27 cellular contexts compared by ENCODE assay signal in the genomic region with DNA sequence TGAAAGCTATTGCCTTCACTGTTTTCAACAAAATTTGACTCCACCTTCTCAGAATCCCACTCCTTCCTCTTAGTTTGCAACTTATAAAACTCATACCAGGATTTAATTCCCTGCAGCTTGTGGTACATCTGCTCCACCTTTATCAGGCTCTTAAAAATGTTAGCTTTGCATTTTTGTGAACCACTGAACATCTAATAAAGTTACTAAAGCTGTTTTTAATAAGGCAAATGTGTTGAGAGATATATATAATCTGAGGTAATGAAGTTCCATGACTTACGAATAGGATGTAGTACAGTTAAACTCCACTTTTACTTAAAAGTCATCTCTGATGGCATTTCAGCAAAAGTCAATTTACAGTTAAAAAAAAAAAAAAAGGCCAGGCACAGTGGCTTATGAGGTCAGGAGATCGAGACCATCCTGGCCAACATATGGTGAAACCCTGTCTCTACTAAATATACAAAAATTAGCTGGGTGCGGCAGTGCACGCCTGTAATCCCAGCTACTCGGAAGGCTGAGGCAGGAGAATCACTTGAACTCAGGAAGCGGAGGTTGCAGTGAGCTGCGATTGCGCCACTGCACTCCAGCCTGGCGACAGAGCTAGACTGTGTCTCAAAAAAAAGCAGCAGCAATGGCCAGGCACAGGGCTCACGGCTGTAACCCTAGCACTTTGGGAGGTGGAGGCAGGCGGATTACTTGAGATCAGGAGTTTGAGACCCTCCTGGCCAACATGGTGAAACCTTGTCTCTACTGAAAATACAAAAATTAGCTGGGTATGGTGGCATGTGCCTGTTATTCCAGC.
DNase-seq lines count a peak whose midpoint lies in the region; ATAC-seq, FAIRE-seq and TF ChIP-seq lines count a peak whose summit lies in the region.
"Had no signal": no experiment of that assay in that cellular context is flagged by ENCODE, and none has a peak within 500 bp of the region (broad histone marks: within the 10 kb centered on the region; RNA-seq: fewer than 3 reads in every experiment).

No MANE protein-coding gene starts in this region.

- TF ChIP-seq EP300 in K562 (IDR thresholded peaks at IDR 0.05; ENCODE audit: low read length) (no peak), HepG2 (IDR thresholded peaks at IDR 0.05; ENCODE audit: low read depth in 2 of 2, low read length in 2 of 2) (no peak), HepG2 (CRISPR knock-in tag; IDR thresholded peaks at IDR 0.05; ENCODE audit: borderline replicate concordance) (no peak)

- H3K56ac ChIP-seq in H9 (ENCODE audit: insufficient read length, low read depth, low read length): no peak overlapping the region

- TF ChIP-seq CTCF in right atrium auricular region (IDR thresholded peaks at IDR 0.05) (no peak), K562 (IDR thresholded peaks at IDR 0.05 in 2 of 3, conservative IDR thresholded peaks at IDR 0.05 in 1 of 3; ENCODE audit: insufficient read depth in 2 of 3, low read depth in 1 of 3, low read length in 3 of 3) (no peak), HepG2 (CRISPR knock-in tag; IDR thresholded peaks at IDR 0.05) (no peak), H9 (conservative IDR thresholded peaks at IDR 0.05) (no peak)

- H3K14ac ChIP-seq in H9 (ENCODE audit: insufficient read depth, low read length): no peak overlapping the region

- no peak overlapping the region for H3T11ph ChIP-seq in H9 (ENCODE audit: low read length)

- H4K5ac ChIP-seq in H9 (ENCODE audit: insufficient read length, low read depth, low read length): no peak overlapping the region

- H3K4me3 ChIP-seq in right atrium auricular region: no peak overlapping the region
- no peak overlapping the region for H3K4me3 ChIP-seq in K562
- no peak overlapping the region for H3K4me3 ChIP-seq in HepG2 (replicated peaks in 1 of 3; ENCODE audit: insufficient read depth in 1 of 3, low read depth in 2 of 3, low read length in 3 of 3)
- H3K4me3 ChIP-seq: ascending aorta, BLaER1, MG63, PC-9, transverse colon had no signal

- POLR2A ChIA-PET in K562 (lab: Yijun Ruan, JAX): interaction anchor here (0.6 to 1.4 kb wide), 6 partner anchors 11 to 92 kb away, joined by 3 to 4 read pairs (median 3); no protein-coding TSS in a partner anchor
- POLR2A ChIA-PET in HepG2 (lab: Yijun Ruan, JAX): interaction anchor here (0.7 kb wide), 1 partner anchor 38 kb away, joined by 3 read pairs; no protein-coding TSS in a partner anchor

- H3K9me1 ChIP-seq in K562 (ENCODE audit: control insufficient read depth, insufficient read depth, low read length): no peaks in the 10 kb centered on the region

- no peaks in the 10 kb centered on the region for H3K9me3 Mint-ChIP-seq in H9
- H3K9me3 Mint-ChIP-seq: activated CD4-positive, alpha-beta T cell treated with anti-CD3 and anti-CD28 coated beads, Interleukin-2, amount 10 ng/mL, durations not matched to agents 7 days and 5 days; memory B cell; stimulated activated naive CD8-positive, alpha-beta T cell treated with anti-CD3 and anti-CD28 coated beads, Interleukin-15, Interleukin-2, amounts not matched to agents 100 ng/mL and 50 ng/mL, for 24 hours had no signal

- no peak overlapping the region for H3K4ac ChIP-seq in H9 (ENCODE audit: low read depth, low read length)

- H3K9ac ChIP-seq in K562 (ENCODE audit: insufficient read depth in 1 of 2, low read depth in 2 of 2, low read length in 2 of 2): no peak overlapping the region
- no peak overlapping the region for H3K9ac ChIP-seq in HepG2 (ENCODE audit: insufficient read depth, low read depth, low read length)
- H3K9ac ChIP-seq in H9 (ENCODE audit: extremely low read depth, insufficient read length, low read length): no peak overlapping the region
- H3K9ac ChIP-seq: BLaER1 had no signal

- no peak overlapping the region; a peak in 1 of 7 replicates for H3K27ac Mint-ChIP-seq in H9
- H3K27ac Mint-ChIP-seq: activated CD4-positive, alpha-beta T cell treated with anti-CD3 and anti-CD28 coated beads, Interleukin-2, amount 10 ng/mL, durations not matched to agents 7 days and 5 days; activated naive CD8-positive, alpha-beta T cell; IgD-negative memory B cell; memory B cell; stimulated activated naive CD8-positive, alpha-beta T cell treated with anti-CD3 and anti-CD28 coated beads, Interleukin-15, Interleukin-2, amounts not matched to agents 100 ng/mL and 50 ng/mL, for 24 hours had no signal

- FAIRE-seq in K562 (lab: Jason Lieb, UNC): no peak
- FAIRE-seq in HepG2 (lab: Jason Lieb, UNC): no peak
- FAIRE-seq: A204.1, islet of Langerhans had no signal

- in situ Hi-C loops in K562 (cut with MboI): no loop called here
- in situ Hi-C loops in HepG2 (cut with HindIII; ENCODE audit: extremely low pct_ligation_motif_present, low pct_unique_long_range_greater_than_20kb): no loop called here

- intact Hi-C loops in Right ventricle myocardium inferior (cut with DNase I) (no loop called here), K562 (cut with micrococcal nuclease) (no loop called here), HepG2 (cut with micrococcal nuclease; ENCODE audit: unreplicated experiment) (no loop called here)

- TF ChIP-seq POLR2A in K562 (conservative IDR thresholded peaks at IDR 0.05) (no peak), HepG2 (IDR thresholded peaks at IDR 0.05; ENCODE audit: insufficient read depth in 1 of 2, low read depth in 2 of 2, low read length in 2 of 2) (no peak)

- H3K27me3 Mint-ChIP-seq in H9 (ENCODE audit: low read depth): no peaks in the 10 kb centered on the region
- H3K27me3 Mint-ChIP-seq: IgD-negative memory B cell, memory B cell had no signal

- H3K18ac ChIP-seq in H9 (ENCODE audit: insufficient read length, low read depth, low read length): no peak overlapping the region

- H3K9me3 ChIP-seq in right atrium auricular region (no peaks in the 10 kb centered on the region), K562 (replicated peaks; ENCODE audit: control insufficient read depth, insufficient read depth, low read depth, low read length) (no peaks in the 10 kb centered on the region), HepG2 (ENCODE audit: low read length) (no peaks in the 10 kb centered on the region), H9 (ENCODE audit: control insufficient read depth, low read depth, low read length) (no peaks in the 10 kb centered on the region)
- H3K9me3 ChIP-seq: ascending aorta, BLaER1, MG63, transverse colon had no signal

- no peak overlapping the region for H3K23ac ChIP-seq in H9 (ENCODE audit: insufficient read length, low read depth, low read length)

- H3K4me2 ChIP-seq in K562 (ENCODE audit: insufficient read depth, low read length) (no peak overlapping the region), HepG2 (ENCODE audit: low read depth, low read length) (no peak overlapping the region), H9 (ENCODE audit: insufficient read depth, insufficient read length, low read length) (no peak overlapping the region)
- H3K4me2 ChIP-seq: BLaER1, PC-9 had no signal

- no peak for TF ChIP-seq RAD21 in K562 (CRISPR knock-in tag; conservative IDR thresholded peaks at IDR 0.05 in 1 of 2, IDR thresholded peaks at IDR 0.05 in 1 of 2)
- no peak for TF ChIP-seq RAD21 in HepG2 (CRISPR knock-in tag; IDR thresholded peaks at IDR 0.05)

- no peak overlapping the region for H4K91ac ChIP-seq in H9 (ENCODE audit: insufficient read length, low read depth, low read length)

- H2BK15ac ChIP-seq in H9 (ENCODE audit: low read depth, low read length): no peak overlapping the region

- H3K4me1 ChIP-seq in right atrium auricular region (peaks cover 0 to 25% of the 10 kb centered on the region in 2 donors), K562 (replicated peaks in 1 of 2; ENCODE audit: control insufficient read depth in 2 of 2, insufficient read depth in 2 of 2, low read length in 2 of 2) (peaks cover 25 to 32% of the 10 kb centered on the region in 2 experiments), HepG2 (ENCODE audit: insufficient read depth, low read length) (peaks cover 40% of the 10 kb centered on the region), H9 (ENCODE audit: insufficient read depth, low read length) (no peaks in the 10 kb centered on the region)

- no peaks in the 10 kb centered on the region for H4K20me1 ChIP-seq in K562 (replicated peaks; ENCODE audit: control insufficient read depth, insufficient read depth, low read length)
- no peaks in the 10 kb centered on the region for H4K20me1 ChIP-seq in HepG2 (ENCODE audit: insufficient read depth, low read length)
- no peaks in the 10 kb centered on the region for H4K20me1 ChIP-seq in H9 (ENCODE audit: control insufficient read depth, insufficient read depth, insufficient read length)
- H4K20me1 ChIP-seq: BLaER1 had no signal

- peak; percentile 70 for DNase-seq in Right ventricle myocardium inferior (ENCODE audit: missing footprints)
- DNase-seq in right atrium auricular region (ENCODE audit: low spot score): no peak
- no peak for DNase-seq in K562 (ENCODE audit: extremely low read depth in 1 of 4, low spot score in 3 of 4)
- no peak for DNase-seq in HepG2 (ENCODE audit: low spot score)
- DNase-seq in NCI-H1048 (lab: John Stamatoyannopoulos, UW): no peak
- no peak for DNase-seq in H9
- no peak for DNase-seq in activated CD8-positive, alpha-beta memory T cell treated with anti-CD3 and anti-CD28 coated beads, Interleukin-2, amount 50 U/mL, for 48 hours
- DNase-seq: activated CD4-positive, alpha-beta T cell treated with anti-CD3 and anti-CD28 coated beads, Interleukin-2, amount 10 ng/mL, durations not matched to agents 7 days and 5 days; Calu3; central memory CD4-positive, alpha-beta T cell; hypothalamus; MG63; NCI-H187; nucleus accumbens; PC-9; stimulated activated CD4-positive, alpha-beta T cell treated with anti-CD3 and anti-CD28 coated beads, Interleukin-4, amount 100 ng/mL, for 1 hour; transverse colon had no signal

- H3K79me2 ChIP-seq in K562 (ENCODE audit: control insufficient read depth, insufficient read depth, low read length) (peaks cover 24% of the 10 kb centered on the region; the same call in 2 of the 3 replicates), HepG2 (ENCODE audit: insufficient read depth, low read length) (no peaks in the 10 kb centered on the region), H9 (ENCODE audit: insufficient read depth, low read length) (no peaks in the 10 kb centered on the region)

- H3K27ac ChIP-seq in right atrium auricular region: no peak overlapping the region
- H3K27ac ChIP-seq in K562 (ENCODE audit: extremely low read depth, low read depth, low read length): no peak overlapping the region
- no peak overlapping the region for H3K27ac ChIP-seq in HepG2 (ENCODE audit: extremely low read length, insufficient read depth, low read length)
- H3K27ac ChIP-seq in H9 (ENCODE audit: insufficient read length, low read depth, low read length): no peak overlapping the region
- H3K27ac ChIP-seq: ascending aorta, BLaER1, HL-60, PC-9, transverse colon had no signal

- no peaks in the 10 kb centered on the region for H3K36me3 ChIP-seq in right atrium auricular region
- peaks cover 2% of the 10 kb centered on the region; the same call in 1 of the 3 replicates for H3K36me3 ChIP-seq in K562 (ENCODE audit: control insufficient read depth, insufficient read depth, low read length)
- H3K36me3 ChIP-seq in HepG2 (replicated peaks in 1 of 2; ENCODE audit: control insufficient read depth in 1 of 2, insufficient read depth in 2 of 2, low read length in 2 of 2): no peaks in the 10 kb centered on the region
- H3K36me3 ChIP-seq: ascending aorta, BLaER1, MG63, transverse colon had no signal

- no peak overlapping the region for H3K4me3 Mint-ChIP-seq in H9
- H3K4me3 Mint-ChIP-seq: activated CD4-positive, alpha-beta T cell treated with anti-CD3 and anti-CD28 coated beads, Interleukin-2, amount 10 ng/mL, durations not matched to agents 7 days and 5 days; activated naive CD8-positive, alpha-beta T cell; IgD-negative memory B cell; memory B cell; stimulated activated naive CD8-positive, alpha-beta T cell treated with anti-CD3 and anti-CD28 coated beads, Interleukin-15, Interleukin-2, amounts not matched to agents 100 ng/mL and 50 ng/mL, for 24 hours had no signal

- BruUV-seq in K562 (replicated peaks; lab: Mats Ljungman, UMichigan) (no TSS peak), HepG2 (replicated peaks; lab: Mats Ljungman, UMichigan) (no TSS peak)

- peaks cover 6 to 7% of the 10 kb centered on the region in 2 experiments; a peak in 3 of 4 replicates for H3K4me1 Mint-ChIP-seq in H9

- no peaks in the 10 kb centered on the region for H3K79me1 ChIP-seq in H9 (ENCODE audit: insufficient read depth, low read depth, low read length, poor library complexity, severe bottlenecking)

- no peak overlapping the region for H2BK5ac ChIP-seq in H9 (ENCODE audit: insufficient read length, low read length)

- no peak overlapping the region for H2BK12ac ChIP-seq in H9 (ENCODE audit: insufficient read length, low read depth, low read length)

- no peak overlapping the region for H2AFZ ChIP-seq in K562 (ENCODE audit: low read depth, low read length)
- H2AFZ ChIP-seq in HepG2 (ENCODE audit: low read length): no peak overlapping the region
- no peak overlapping the region for H2AFZ ChIP-seq in H9 (ENCODE audit: low read length)
- H2AFZ ChIP-seq: PC-9 had no signal

- H3K27me3 ChIP-seq in right atrium auricular region (no peaks in the 10 kb centered on the region), K562 (ENCODE audit: control insufficient read depth in 2 of 2, insufficient read depth in 2 of 2, low read length in 2 of 2) (no peaks in the 10 kb centered on the region), HepG2 (ENCODE audit: control insufficient read depth in 1 of 2, insufficient read depth in 2 of 2, low read length in 2 of 2) (no peaks in the 10 kb centered on the region), H9 (ENCODE audit: insufficient read depth, low read length) (no peaks in the 10 kb centered on the region)
- H3K27me3 ChIP-seq: ascending aorta, BLaER1, MG63, transverse colon had no signal

- no peak overlapping the region for H2BK20ac ChIP-seq in H9 (ENCODE audit: low read depth, low read length, poor library complexity, severe bottlenecking)

- H3K23me2 ChIP-seq in H9 (ENCODE audit: insufficient read length, low read depth, low read length, poor library complexity, severe bottlenecking): no peaks in the 10 kb centered on the region

- CTCF ChIA-PET in K562 (lab: Yijun Ruan, JAX; ENCODE audit: low intra/inter-chr PET ratio) (no interaction called here), HepG2 (lab: Yijun Ruan, JAX; ENCODE audit: low intra/inter-chr PET ratio, low total read pairs) (no interaction called here)

- ATAC-seq in Right ventricle myocardium inferior: no peak
- no peak for ATAC-seq in K562
- no peak for ATAC-seq in HepG2
- no peak for ATAC-seq in HG02642 (IDR thresholded peaks at IDR 0.05; ENCODE audit: poor library complexity, unreplicated experiment)

- no peaks in the 10 kb centered on the region for H3K36me3 Mint-ChIP-seq in H9 (ENCODE audit: insufficient read depth in 1 of 3, low read depth in 3 of 3)
- H3K36me3 Mint-ChIP-seq: activated naive CD8-positive, alpha-beta T cell; IgD-negative memory B cell had no signal

- H4K8ac ChIP-seq in H9 (replicated peaks; ENCODE audit: insufficient read length, low read depth, low read length): no peak overlapping the region

- H2BK120ac ChIP-seq in H9 (ENCODE audit: low read depth, low read length, poor library complexity, severe bottlenecking): no peak overlapping the region

- no peak overlapping the region for H2AK5ac ChIP-seq in H9 (ENCODE audit: insufficient read length, low read length)

- WGBS in K562 (ENCODE audit: insufficient coverage, low coverage, missing lambda C conversion rate): 85% methylated on average over 11 of the region's 11 CpGs
- 96% methylated on average over 11 of the region's 11 CpGs for WGBS in HepG2 (ENCODE audit: low lambda C conversion rate)
- WGBS in H9 (ENCODE audit: extremely low coverage, insufficient read length, low lambda C conversion rate): no CpG with 5 or more reads among the region's 11 CpGs
